Comparison of ENCODE assay signal across 2 cellular contexts in genomic region chr5:103424008-103424407, GRCh38.
TF ChIP-seq lines count a peak whose summit lies in the region.

No MANE protein-coding gene starts in this region.

TF ChIP-seq in Ishikawa, 13 proteins besides CTCF, POLR2A, EP300 and RAD21 (continued from another document):
- TF ChIP-seq REST (IDR thresholded peaks at IDR 0.05; ENCODE audit: low read depth) (no peak), FOXM1 (IDR thresholded peaks at IDR 0.05; ENCODE audit: borderline replicate concordance, low read depth) (peak; percentile 75; the same call in 1 of the 2 replicates), TCF12 (IDR thresholded peaks at IDR 0.05; ENCODE audit: low read depth) (peak; percentile 67), TAF1 (IDR thresholded peaks at IDR 0.05; ENCODE audit: low read depth) (no peak), CREB1 (IDR thresholded peaks at IDR 0.05; ENCODE audit: low read depth) (no peak), NFIC (IDR thresholded peaks at IDR 0.05) (peak; percentile 85), USF1 (IDR thresholded peaks at IDR 0.05) (no peak)

TF ChIP-seq in GM12878, 131 proteins besides CTCF, POLR2A, EP300 and RAD21 (continued from another document):
- TF ChIP-seq YY1 (IDR thresholded peaks at IDR 0.05; ENCODE audit: low read depth, low read length): no peak
